In genomic region chr9:85001925-85002324, GRCh38 we compare ENCODE assay signal across 19 cellular contexts.
DNase-seq lines count a peak whose midpoint lies in the region; ATAC-seq, FAIRE-seq and TF ChIP-seq lines count a peak whose summit lies in the region.
"Had no signal": no experiment of that assay in that cellular context is flagged by ENCODE, and none has a peak within 500 bp of the region (broad histone marks: within the 10 kb centered on the region; RNA-seq: fewer than 3 reads in every experiment).

No MANE protein-coding gene starts in this region.

- H4K91ac ChIP-seq in H9 (ENCODE audit: insufficient read length, low read depth, low read length), result no peak overlapping the region

- no peaks in the 10 kb centered on the region for H3K9me3 ChIP-seq in H9 (ENCODE audit: control insufficient read depth, low read depth, low read length)
- no peaks in the 10 kb centered on the region for H3K9me3 ChIP-seq in iPS DF 6.9 (ENCODE audit: control insufficient read depth, insufficient read depth, low read length)
- H3K9me3 ChIP-seq in psoas muscle, result no peaks in the 10 kb centered on the region

- H3K4me2 ChIP-seq in H9 (ENCODE audit: insufficient read depth, insufficient read length, low read length), result no peak overlapping the region

- H2AFZ ChIP-seq in H9 (ENCODE audit: low read length), result no peak overlapping the region
- H2AFZ ChIP-seq: GM23248 had no signal

- H3K27ac Mint-ChIP-seq in H9, result peak overlapping the region in 2 of 3 experiments; percentile 34 to 59; a peak in 1 of 7 replicates
- H3K27ac Mint-ChIP-seq: B cell; CD4-positive, alpha-beta T cell had no signal

- peaks cover 25 to 26% of the 10 kb centered on the region in 2 experiments for H3K4me1 Mint-ChIP-seq in H9
- H3K4me1 Mint-ChIP-seq: B cell had no signal

- no peak overlapping the region for H2BK5ac ChIP-seq in H9 (ENCODE audit: insufficient read length, low read length)

- no peaks in the 10 kb centered on the region for H3K23me2 ChIP-seq in H9 (ENCODE audit: insufficient read length, low read depth, low read length, poor library complexity, severe bottlenecking)

- no peaks in the 10 kb centered on the region for H3K36me3 ChIP-seq in bronchial epithelial cell (ENCODE audit: control insufficient read depth, insufficient read depth, low read length)
- H3K36me3 ChIP-seq in iPS DF 6.9 (ENCODE audit: control insufficient read depth, insufficient read depth, low read length), result no peaks in the 10 kb centered on the region
- H3K36me3 ChIP-seq in psoas muscle (ENCODE audit: insufficient read depth in 1 of 2, low read depth in 1 of 2), result no peaks in the 10 kb centered on the region

- H3K23ac ChIP-seq in H9 (ENCODE audit: insufficient read length, low read depth, low read length), result no peak overlapping the region

- H3K36me3 Mint-ChIP-seq in H9 (ENCODE audit: insufficient read depth in 1 of 3, low read depth in 3 of 3), result peaks cover 4 to 30% (median 11%) of the 10 kb centered on the region in 3 experiments

- no peak overlapping the region for H3T11ph ChIP-seq in H9 (ENCODE audit: low read length)

- H3K27ac ChIP-seq in H9 (ENCODE audit: insufficient read length, low read depth, low read length), result no peak overlapping the region
- no peak overlapping the region for H3K27ac ChIP-seq in iPS DF 6.9 (ENCODE audit: low read length)
- no peak overlapping the region for H3K27ac ChIP-seq in psoas muscle
- H3K27ac ChIP-seq: GM23248, HL-60 had no signal

- no peak overlapping the region for H3K4me3 Mint-ChIP-seq in H9
- H3K4me3 Mint-ChIP-seq: B cell; CD4-positive, alpha-beta T cell had no signal

- peaks cover 34% of the 10 kb centered on the region for H3K27me3 Mint-ChIP-seq in H9 (ENCODE audit: low read depth)
- H3K27me3 Mint-ChIP-seq: B cell had no signal

- H3K4me1 ChIP-seq in H9 (ENCODE audit: insufficient read depth, low read length) (peaks cover 3% of the 10 kb centered on the region; the same call in 1 of the 2 replicates), iPS DF 6.9 (ENCODE audit: control insufficient read depth, insufficient read depth, low read length) (no peaks in the 10 kb centered on the region; the same call in 1 of the 2 replicates), psoas muscle (no peaks in the 10 kb centered on the region)

- peak; percentile 32 for DNase-seq in H9
- no peak for DNase-seq in bronchial epithelial cell (ENCODE audit: low read depth)
- peak; percentile 7 for DNase-seq in iPS DF 6.9 (ENCODE audit: low read depth, low spot score)
- DNase-seq in psoas muscle, result no peak
- no peak for DNase-seq in GM19239 (ENCODE audit: insufficient read length, low spot score)
- DNase-seq in cerebellar nuclear complex (lab: John Stamatoyannopoulos, UW), result no peak
- no peak for DNase-seq in stimulated activated naive CD8-positive, alpha-beta T cell treated with anti-CD3 and anti-CD28 coated beads, Interleukin-15, Interleukin-2, amounts not matched to agents 100 U/mL and 50 U/mL, for 24 hours
- DNase-seq: C1 segment of cervical spinal cord; Calu3; CD4-positive, alpha-beta T cell; DMS 273 treated with DMSO at 0.1 percent for 48 hours; GM23248 had no signal

- H3K56ac ChIP-seq in H9 (ENCODE audit: insufficient read length, low read depth, low read length), result no peak overlapping the region

- peak; percentile 80 for FAIRE-seq in bronchial epithelial cell (lab: Jason Lieb, UNC)
- no peak for FAIRE-seq in GM19239 (lab: Jason Lieb, UNC)
- FAIRE-seq: A204.1, GM12878, GM18507, K562 had no signal

- H3K79me1 ChIP-seq in H9 (ENCODE audit: insufficient read depth, low read depth, low read length, poor library complexity, severe bottlenecking), result no peaks in the 10 kb centered on the region

- no peak overlapping the region for H2BK12ac ChIP-seq in H9 (ENCODE audit: insufficient read length, low read depth, low read length)

- TF ChIP-seq CTCF in H9 (conservative IDR thresholded peaks at IDR 0.05) (no peak), bronchial epithelial cell (IDR thresholded peaks at IDR 0.05; ENCODE audit: insufficient read depth, low read length, severe bottlenecking) (no peak), psoas muscle (IDR thresholded peaks at IDR 0.05) (no peak)

- H3K4me3 ChIP-seq in bronchial epithelial cell (ENCODE audit: low read depth, low read length) (no peak overlapping the region), iPS DF 6.9 (ENCODE audit: low read length) (no peak overlapping the region), psoas muscle (no peak overlapping the region)
- H3K4me3 ChIP-seq: GM12878, GM23248, K562 had no signal

- no peak overlapping the region for H3K18ac ChIP-seq in H9 (ENCODE audit: insufficient read length, low read depth, low read length)

- H4K20me1 ChIP-seq in H9 (ENCODE audit: control insufficient read depth, insufficient read depth, insufficient read length), result no peaks in the 10 kb centered on the region

- H3K79me2 ChIP-seq in H9 (ENCODE audit: insufficient read depth, low read length), result no peaks in the 10 kb centered on the region

- no peak overlapping the region for H2BK15ac ChIP-seq in H9 (ENCODE audit: low read depth, low read length)

- H3K4ac ChIP-seq in H9 (ENCODE audit: low read depth, low read length), result no peak overlapping the region

- H4K8ac ChIP-seq in H9 (replicated peaks; ENCODE audit: insufficient read length, low read depth, low read length), result no peak overlapping the region

- H3K9me3 Mint-ChIP-seq in H9, result peaks cover 23 to 33% of the 10 kb centered on the region in 2 experiments

- no peak overlapping the region for H2BK20ac ChIP-seq in H9 (ENCODE audit: low read depth, low read length, poor library complexity, severe bottlenecking)

- no peak overlapping the region for H4K5ac ChIP-seq in H9 (ENCODE audit: insufficient read length, low read depth, low read length)

- H3K27me3 ChIP-seq in H9 (ENCODE audit: insufficient read depth, low read length), result no peaks in the 10 kb centered on the region
- peaks cover 4% of the 10 kb centered on the region for H3K27me3 ChIP-seq in bronchial epithelial cell (ENCODE audit: control insufficient read depth, insufficient read depth, low read length)
- no peaks in the 10 kb centered on the region for H3K27me3 ChIP-seq in iPS DF 6.9 (ENCODE audit: control insufficient read depth, insufficient read depth, low read length)
- H3K27me3 ChIP-seq in psoas muscle (ENCODE audit: insufficient read depth in 3 of 3, low read length in 2 of 3), result no peaks in the 10 kb centered on the region

- intact Hi-C loops in psoas muscle (cut with DNase I), result no loop called here

- no CpG with 5 or more reads among the region's 1 CpG for WGBS in H9 (ENCODE audit: extremely low coverage, insufficient read length, low lambda C conversion rate)
- WGBS in iPS DF 6.9 (ENCODE audit: insufficient coverage, insufficient read length), result no CpG with 5 or more reads among the region's 1 CpG
- WGBS in psoas muscle, 3 donors, result 86 to 95% (median 92%) methylated on average over 1 of the region's 1 CpG

- H2AK5ac ChIP-seq in H9 (ENCODE audit: insufficient read length, low read length), result no peak overlapping the region

- no peak overlapping the region for H3K9ac ChIP-seq in H9 (ENCODE audit: extremely low read depth, insufficient read length, low read length)
- H3K9ac ChIP-seq: GM23248 had no signal

- H2BK120ac ChIP-seq in H9 (ENCODE audit: low read depth, low read length, poor library complexity, severe bottlenecking), result no peak overlapping the region

- ATAC-seq in psoas muscle, result no peak
- ATAC-seq in stimulated activated naive CD8-positive, alpha-beta T cell treated with anti-CD3 and anti-CD28 coated beads, Interleukin-15, Interleukin-2, amounts not matched to agents 100 U/mL and 50 U/mL, for 24 hours, result no peak
- ATAC-seq: GM12878, HCT116, K562 had no signal

- no peak overlapping the region for H3K14ac ChIP-seq in H9 (ENCODE audit: insufficient read depth, low read length)

Comparison
In these comparisons a context has a peak if more than half of its experiments do, and no peak if none do; other contexts are left out.
1. DNase-seq: peak in H9 (single experiment) and iPS DF 6.9 (single experiment); none in bronchial epithelial cell (single experiment), psoas muscle (0 of 2), GM19239 (single experiment), cerebellar nuclear complex (0 of 2) and stimulated activated naive CD8-positive, alpha-beta T cell treated with anti-CD3 and anti-CD28 coated beads, Interleukin-15, Interleukin-2, amounts not matched to agents 100 U/mL and 50 U/mL, for 24 hours (single experiment).